Comparison of ENCODE assay signal across 27 cellular contexts in the genomic region with DNA sequence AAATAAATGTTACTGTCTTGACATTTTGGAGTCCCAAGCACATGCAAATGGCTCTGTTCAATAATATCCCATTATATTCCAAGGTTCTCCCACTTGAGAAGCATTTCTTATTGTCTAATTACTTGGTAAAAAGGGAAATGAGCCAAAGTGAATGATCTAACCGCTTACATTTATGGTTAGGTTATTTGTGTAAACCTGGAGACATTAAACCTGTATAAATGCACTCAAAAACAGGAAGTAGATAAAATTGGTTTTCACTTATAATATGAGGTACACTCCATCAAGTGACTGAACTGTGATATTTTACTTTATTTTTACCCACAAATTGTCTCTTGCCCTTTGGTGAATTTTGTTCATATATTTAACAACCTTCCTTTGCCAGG. TPM values are rescaled to one million over a fixed set of nuclear protein-coding genes. Genes with fewer than 3 reads are reported as not detected.
DNase-seq lines count a peak whose midpoint lies in the region; ATAC-seq, FAIRE-seq and TF ChIP-seq lines count a peak whose summit lies in the region.
"Had no signal": no experiment of that assay in that cellular context is flagged by ENCODE, and none has a peak within 500 bp of the region (broad histone marks: within the 10 kb centered on the region; RNA-seq: fewer than 3 reads in every experiment).

No MANE protein-coding gene starts in this region.

- peaks cover 5% of the 10 kb centered on the region for H3K4me1 Mint-ChIP-seq in Caco-2 (ENCODE audit: low read depth, unreplicated experiment)

- H3K36me3 ChIP-seq in HepG2 (replicated peaks in 1 of 2; ENCODE audit: control insufficient read depth in 1 of 2, insufficient read depth in 2 of 2, low read length in 2 of 2) (peaks cover 2 to 12% of the 10 kb centered on the region in 2 experiments; a peak in 4 of 5 replicates), right lobe of liver (peaks cover 0 to 3% (median 0%) of the 10 kb centered on the region in 4 donors), hepatocyte (replicated peaks; ENCODE audit: insufficient read depth, low read depth) (no peaks in the 10 kb centered on the region), Caco-2 (ENCODE audit: control insufficient read depth, insufficient read depth, low read length) (no peaks in the 10 kb centered on the region)

- DNase-seq in HepG2 (ENCODE audit: low spot score): no peak
- DNase-seq in right lobe of liver: no peak
- peak; percentile 8 for DNase-seq in OCI-M1 (lab: John Stamatoyannopoulos, UW)
- no peak for DNase-seq in hepatocyte (ENCODE audit: low spot score)
- DNase-seq in stimulated activated naive CD4-positive, alpha-beta T cell (lab: John Stamatoyannopoulos, UW): no peak
- DNase-seq in GM19238 (ENCODE audit: insufficient read length, low spot score): no peak
- DNase-seq in Caco-2: no peak
- DNase-seq: activated CD8-positive, alpha-beta memory T cell treated with anti-CD3 and anti-CD28 coated beads for 24 hours; activated effector memory CD4-positive, alpha-beta T cell treated with Interleukin-2 at 50 U/mL for 16 hours; activated T-cell treated with anti-CD3 and anti-CD28 coated beads for 4 hours; caudate nucleus; DMS153; head of caudate nucleus; left ventricle myocardium inferior; NCI-H1092 treated with DMSO at 0.1 percent for 48 hours; NCI-H1694 treated with DMSO at 0.1 percent for 48 hours; NCI-H2171 treated with DMSO at 0.1 percent for 48 hours; NCI-H510A; posterior cingulate gyrus; right cardiac atrium; Right ventricle myocardium superior; stimulated activated CD4-positive, alpha-beta T cell treated with anti-CD3 and anti-CD28 coated beads, Interleukin-2, amount 100 ng/mL, for 48 hours; transverse colon had no signal

- intact Hi-C loops in HepG2 (cut with micrococcal nuclease; ENCODE audit: unreplicated experiment): no loop called here
- intact Hi-C loops in right lobe of liver (cut with DNase I): no loop called here
- intact Hi-C loops in Caco-2 (cut with micrococcal nuclease; ENCODE audit: unreplicated experiment): no loop called here

- TF ChIP-seq CTCF in HepG2 (CRISPR knock-in tag; IDR thresholded peaks at IDR 0.05) (no peak), right lobe of liver (IDR thresholded peaks at IDR 0.05) (no peak), hepatocyte (IDR thresholded peaks at IDR 0.05; ENCODE audit: poor library complexity) (no peak), Caco-2 (IDR thresholded peaks at IDR 0.05; ENCODE audit: insufficient read depth in 1 of 2, low read depth in 1 of 2, low read length in 1 of 2, severe bottlenecking in 1 of 2, unreplicated experiment in 1 of 2) (no peak)

- H3K4me3 ChIP-seq in HepG2 (replicated peaks in 1 of 3; ENCODE audit: insufficient read depth in 1 of 3, low read depth in 2 of 3, low read length in 3 of 3) (no peak overlapping the region), right lobe of liver (no peak overlapping the region), hepatocyte (no peak overlapping the region), Caco-2 (ENCODE audit: low read depth, low read length) (no peak overlapping the region)
- H3K4me3 ChIP-seq: HAP-1, left ventricle myocardium inferior, transverse colon had no signal

- H3K4me1 ChIP-seq in HepG2 (ENCODE audit: insufficient read depth, low read length): peaks cover 4% of the 10 kb centered on the region
- no peaks in the 10 kb centered on the region for H3K4me1 ChIP-seq in right lobe of liver
- peaks cover 4% of the 10 kb centered on the region for H3K4me1 ChIP-seq in hepatocyte (ENCODE audit: insufficient read depth)
- H3K4me1 ChIP-seq in Caco-2: no peaks in the 10 kb centered on the region

- H2AFZ ChIP-seq in HepG2 (ENCODE audit: low read length) (no peak overlapping the region), hepatocyte (no peak overlapping the region)

- ATAC-seq in HepG2 (no peak), right lobe of liver (no peak), HG03196 (IDR thresholded peaks at IDR 0.05; ENCODE audit: unreplicated experiment) (no peak)
- ATAC-seq: right cardiac atrium had no signal

- no peak overlapping the region for H3K9ac ChIP-seq in HepG2 (ENCODE audit: insufficient read depth, low read depth, low read length)

- WGBS in HepG2 (ENCODE audit: low lambda C conversion rate): 97% methylated on average over 1 of the region's 1 CpG
- 94% methylated on average over 1 of the region's 1 CpG for WGBS in right lobe of liver (ENCODE audit: insufficient coverage, low coverage, low lambda C conversion rate, missing lambda C conversion rate)
- 93% methylated on average over 1 of the region's 1 CpG for WGBS in hepatocyte (ENCODE audit: low lambda C conversion rate, missing lambda C conversion rate)

- no peaks in the 10 kb centered on the region for H3K9me3 ChIP-seq in HepG2 (ENCODE audit: low read length)
- no peaks in the 10 kb centered on the region for H3K9me3 ChIP-seq in right lobe of liver
- no peaks in the 10 kb centered on the region for H3K9me3 ChIP-seq in hepatocyte (ENCODE audit: low read depth)
- H3K9me3 ChIP-seq in Caco-2: no peaks in the 10 kb centered on the region
- H3K9me3 ChIP-seq: HAP-1, left ventricle myocardium inferior, transverse colon had no signal

- BruUV-seq in HepG2 (replicated peaks; lab: Mats Ljungman, UMichigan): TSS peak; percentile 20
- no TSS peak for BruUV-seq in Caco-2 (replicated peaks; lab: Mats Ljungman, UMichigan)

- TF ChIP-seq RAD21 in HepG2 (CRISPR knock-in tag; IDR thresholded peaks at IDR 0.05): no peak

- H3K79me2 ChIP-seq in HepG2 (ENCODE audit: insufficient read depth, low read length) (peaks cover 26% of the 10 kb centered on the region), hepatocyte (peaks cover 83% of the 10 kb centered on the region)

- TF ChIP-seq POLR2A in HepG2 (IDR thresholded peaks at IDR 0.05; ENCODE audit: insufficient read depth in 1 of 2, low read depth in 2 of 2, low read length in 2 of 2): no peak
- TF ChIP-seq POLR2A in right lobe of liver (IDR thresholded peaks at IDR 0.05): no peak

- H3K27me3 ChIP-seq in HepG2 (ENCODE audit: control insufficient read depth in 1 of 2, insufficient read depth in 2 of 2, low read length in 2 of 2): no peaks in the 10 kb centered on the region
- H3K27me3 ChIP-seq in right lobe of liver: no peaks in the 10 kb centered on the region
- no peaks in the 10 kb centered on the region for H3K27me3 ChIP-seq in hepatocyte
- no peaks in the 10 kb centered on the region for H3K27me3 ChIP-seq in Caco-2 (replicated peaks; ENCODE audit: control insufficient read depth, insufficient read depth, low read length)
- H3K27me3 ChIP-seq: transverse colon had no signal

- CTCF ChIA-PET in HepG2 (lab: Yijun Ruan, JAX; ENCODE audit: low intra/inter-chr PET ratio, low total read pairs): no interaction called here
- CTCF ChIA-PET in Caco-2 (lab: Charles Lee): no interaction called here

- no peak overlapping the region for H3K4me3 Mint-ChIP-seq in Caco-2 (ENCODE audit: unreplicated experiment)

- H4K20me1 ChIP-seq in HepG2 (ENCODE audit: insufficient read depth, low read length): no peaks in the 10 kb centered on the region; the same call in 1 of the 2 replicates
- H4K20me1 ChIP-seq in hepatocyte (ENCODE audit: insufficient read depth, poor library complexity, severe bottlenecking): peaks cover 18% of the 10 kb centered on the region

- POLR2A ChIA-PET in HepG2 (lab: Yijun Ruan, JAX): no interaction called here
- POLR2A ChIA-PET in Caco-2 (lab: Charles Lee): no interaction called here

- no peak overlapping the region for H3K4me2 ChIP-seq in HepG2 (ENCODE audit: low read depth, low read length)
- H3K4me2 ChIP-seq in hepatocyte: no peak overlapping the region

- FAIRE-seq in HepG2 (lab: Jason Lieb, UNC): no peak
- FAIRE-seq: keratinocyte had no signal

- in situ Hi-C loops in HepG2 (cut with HindIII; ENCODE audit: extremely low pct_ligation_motif_present, low pct_unique_long_range_greater_than_20kb): no loop called here

- no peaks in the 10 kb centered on the region for H3K9me2 ChIP-seq in hepatocyte (replicated peaks; ENCODE audit: insufficient read depth)

- TF ChIP-seq EP300 in HepG2 (IDR thresholded peaks at IDR 0.05; ENCODE audit: low read depth in 2 of 2, low read length in 2 of 2) (no peak), HepG2 (CRISPR knock-in tag; IDR thresholded peaks at IDR 0.05; ENCODE audit: borderline replicate concordance) (no peak)

- no peak overlapping the region for H3K27ac Mint-ChIP-seq in Caco-2 (ENCODE audit: unreplicated experiment)

- H3K9me3 Mint-ChIP-seq in Caco-2 (ENCODE audit: unreplicated experiment): no peaks in the 10 kb centered on the region

- no peak overlapping the region for H3K27ac ChIP-seq in HepG2 (ENCODE audit: extremely low read length, insufficient read depth, low read length)
- H3K27ac ChIP-seq in right lobe of liver: no peak overlapping the region
- H3K27ac ChIP-seq in hepatocyte: peak overlapping the region; percentile 22
- H3K27ac ChIP-seq: left ventricle myocardium inferior, transverse colon had no signal

- no peaks in the 10 kb centered on the region for H3K27me3 Mint-ChIP-seq in Caco-2 (ENCODE audit: insufficient read depth, unreplicated experiment)
- H3K27me3 Mint-ChIP-seq: activated naive CD8-positive, alpha-beta T cell had no signal

- H3K36me3 Mint-ChIP-seq in Caco-2 (ENCODE audit: insufficient read depth, unreplicated experiment): no peaks in the 10 kb centered on the region

RNA-seq across cellular contexts. Expression of a gene that starts 26.8 kb away (rescaled TPM):
- total RNA-seq in HepG2 (2016; rRNA removed; fragmentation: Illumina TruSeq; extraction: Trizol) (26.7 and 43.6 TPM in 2 replicates), right lobe of liver (10 to 100 TPM; 21.7 to 29.4 (median 23.2) TPM), hepatocyte (32.7 and 37.0 TPM in 2 replicates), Caco-2 (2022) (41.1 and 43.6 TPM in 2 replicates)
- 5.1 and 5.3 TPM in 2 replicates for total RNA-seq in HepG2 (2016; cell fraction: cytosol; rRNA removed; fragmentation: Illumina TruSeq; extraction: Trizol; ENCODE audit: low read depth)
- 25.5 and 40.1 TPM in 2 replicates for total RNA-seq in HepG2 (2016; cell fraction: insoluble cytoplasmic fraction; rRNA removed; fragmentation: Illumina TruSeq; extraction: Trizol)
- total RNA-seq in HepG2 (2016; cell fraction: membrane; rRNA removed; fragmentation: Illumina TruSeq; extraction: Trizol): 11.3 and 11.4 TPM in 2 replicates
- total RNA-seq in HepG2 (2016; cell fraction: nucleus; rRNA removed; fragmentation: Illumina TruSeq; extraction: Trizol): 35.4 and 42.7 TPM in 2 replicates
- polyA plus RNA-seq in HepG2 (2011; rRNA removed) (27.0 and 32.5 TPM in 2 replicates), hepatocyte (14.6 and 15.4 TPM in 2 replicates)
- 18.2 and 23.8 TPM in 2 replicates for polyA plus RNA-seq in HepG2 (2011; cell fraction: cytosol; rRNA removed)
- 22.1 and 26.2 TPM in 2 replicates for polyA plus RNA-seq in HepG2 (2011; cell fraction: nucleus; rRNA removed)
- 21.2 and 27.8 TPM in 2 replicates for polyA plus RNA-seq in HepG2 (2012)
- polyA plus RNA-seq in HepG2 (2016; cell fraction: cytosol; fragmentation: Illumina TruSeq; extraction: Trizol; ENCODE audit: low read depth): 0.59 and 0.67 TPM in 2 replicates
- 23.0 and 24.6 TPM in 2 replicates for polyA plus RNA-seq in HepG2 (2016; cell fraction: insoluble cytoplasmic fraction; fragmentation: Illumina TruSeq; extraction: Trizol; ENCODE audit: low read depth)
- 1.5 and 1.9 TPM in 2 replicates for polyA plus RNA-seq in HepG2 (2016; cell fraction: membrane; fragmentation: Illumina TruSeq; extraction: Trizol; ENCODE audit: low read depth)
- 22.3 and 23.8 TPM in 2 replicates for polyA plus RNA-seq in HepG2 (2016; cell fraction: nucleus; fragmentation: Illumina TruSeq; extraction: Trizol; ENCODE audit: insufficient read depth, low read depth)
- 24.7 and 78.1 TPM in 2 replicates for polyA minus RNA-seq in HepG2 (2011; rRNA and poly(A)+ RNA removed; ENCODE audit: low replicate concordance)
- polyA minus RNA-seq in HepG2 (2011; cell fraction: cytosol; rRNA and poly(A)+ RNA removed): 37.6 and 42.0 TPM in 2 replicates
- polyA minus RNA-seq in HepG2 (2011; cell fraction: nucleus; rRNA and poly(A)+ RNA removed): 62.1 and 75.5 TPM in 2 replicates
